1 cellular context compared by ENCODE assay signal in the genomic region with DNA sequence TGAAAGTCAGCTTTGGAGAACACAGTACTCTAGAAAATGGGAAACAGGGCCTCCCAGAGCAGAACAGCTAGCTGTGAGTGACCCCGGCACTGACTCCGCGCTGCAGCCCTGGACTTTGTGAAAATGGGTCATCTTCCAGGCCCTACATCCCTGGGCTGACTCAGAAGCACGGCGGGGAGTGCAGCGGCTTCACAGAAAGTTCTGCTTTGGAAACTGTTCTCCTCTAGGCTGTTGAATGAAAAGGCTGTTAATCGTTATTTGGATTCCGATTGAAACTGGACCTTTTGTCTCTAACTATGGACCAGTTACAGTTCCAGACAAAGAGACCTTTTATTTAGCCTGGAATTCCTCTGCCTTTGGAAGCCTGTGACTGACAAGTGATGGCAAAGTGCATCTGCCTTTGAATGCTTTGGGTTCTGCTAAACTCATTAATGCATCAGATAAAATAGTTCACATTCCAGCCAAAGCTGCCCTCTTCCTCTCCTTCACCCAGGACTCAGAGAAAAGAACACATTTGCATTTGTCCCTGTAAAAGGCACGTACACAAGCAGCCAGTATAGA.
TF ChIP-seq lines count a peak whose summit lies in the region.

No MANE protein-coding gene starts in this region.

TF ChIP-seq in HepG2, 621 proteins besides CTCF, POLR2A, EP300 and RAD21 (continued from another document and continues in another):
- TF ChIP-seq, protein P1, sequence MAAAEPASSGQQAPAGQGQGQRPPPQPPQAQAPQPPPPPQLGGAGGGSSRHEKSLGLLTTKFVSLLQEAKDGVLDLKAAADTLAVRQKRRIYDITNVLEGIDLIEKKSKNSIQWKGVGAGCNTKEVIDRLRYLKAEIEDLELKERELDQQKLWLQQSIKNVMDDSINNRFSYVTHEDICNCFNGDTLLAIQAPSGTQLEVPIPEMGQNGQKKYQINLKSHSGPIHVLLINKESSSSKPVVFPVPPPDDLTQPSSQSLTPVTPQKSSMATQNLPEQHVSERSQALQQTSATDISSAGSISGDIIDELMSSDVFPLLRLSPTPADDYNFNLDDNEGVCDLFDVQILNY (CRISPR knock-in tag; conservative IDR thresholded peaks at IDR 0.05) = no peak
- TF ChIP-seq STAT5B (CRISPR knock-in tag; IDR thresholded peaks at IDR 0.05) = no peak
- TF ChIP-seq, protein P2, sequence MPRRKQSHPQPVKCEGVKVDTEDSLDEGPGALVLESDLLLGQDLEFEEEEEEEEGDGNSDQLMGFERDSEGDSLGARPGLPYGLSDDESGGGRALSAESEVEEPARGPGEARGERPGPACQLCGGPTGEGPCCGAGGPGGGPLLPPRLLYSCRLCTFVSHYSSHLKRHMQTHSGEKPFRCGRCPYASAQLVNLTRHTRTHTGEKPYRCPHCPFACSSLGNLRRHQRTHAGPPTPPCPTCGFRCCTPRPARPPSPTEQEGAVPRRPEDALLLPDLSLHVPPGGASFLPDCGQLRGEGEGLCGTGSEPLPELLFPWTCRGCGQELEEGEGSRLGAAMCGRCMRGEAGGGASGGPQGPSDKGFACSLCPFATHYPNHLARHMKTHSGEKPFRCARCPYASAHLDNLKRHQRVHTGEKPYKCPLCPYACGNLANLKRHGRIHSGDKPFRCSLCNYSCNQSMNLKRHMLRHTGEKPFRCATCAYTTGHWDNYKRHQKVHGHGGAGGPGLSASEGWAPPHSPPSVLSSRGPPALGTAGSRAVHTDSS (CRISPR knock-in tag; conservative IDR thresholded peaks at IDR 0.05) = no peak
- TF ChIP-seq ZNF660 (CRISPR knock-in tag; IDR thresholded peaks at IDR 0.05; ENCODE audit: borderline replicate concordance, low read depth) = no peak
- TF ChIP-seq ZBTB3 (CRISPR knock-in tag; IDR thresholded peaks at IDR 0.05; ENCODE audit: borderline replicate concordance, low read depth) = no peak
- TF ChIP-seq ZMYM3 (CRISPR knock-in tag; IDR thresholded peaks at IDR 0.05) = peak; percentile 89
- TF ChIP-seq, protein P3, sequence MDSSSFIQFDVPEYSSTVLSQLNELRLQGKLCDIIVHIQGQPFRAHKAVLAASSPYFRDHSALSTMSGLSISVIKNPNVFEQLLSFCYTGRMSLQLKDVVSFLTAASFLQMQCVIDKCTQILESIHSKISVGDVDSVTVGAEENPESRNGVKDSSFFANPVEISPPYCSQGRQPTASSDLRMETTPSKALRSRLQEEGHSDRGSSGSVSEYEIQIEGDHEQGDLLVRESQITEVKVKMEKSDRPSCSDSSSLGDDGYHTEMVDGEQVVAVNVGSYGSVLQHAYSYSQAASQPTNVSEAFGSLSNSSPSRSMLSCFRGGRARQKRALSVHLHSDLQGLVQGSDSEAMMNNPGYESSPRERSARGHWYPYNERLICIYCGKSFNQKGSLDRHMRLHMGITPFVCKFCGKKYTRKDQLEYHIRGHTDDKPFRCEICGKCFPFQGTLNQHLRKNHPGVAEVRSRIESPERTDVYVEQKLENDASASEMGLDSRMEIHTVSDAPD (CRISPR knock-in tag; IDR thresholded peaks at IDR 0.05) = peak; percentile 40; the same call in 1 of the 2 replicates
- TF ChIP-seq KLF13 (CRISPR knock-in tag; IDR thresholded peaks at IDR 0.05) = no peak
- TF ChIP-seq SRSF1 (optimal IDR thresholded peaks at IDR 0.05; ENCODE audit: low read depth, low read length) = no peak
- TF ChIP-seq ZNF326 (CRISPR knock-in tag; IDR thresholded peaks at IDR 0.05; ENCODE audit: borderline replicate concordance) = no peak
- TF ChIP-seq, protein P4, sequence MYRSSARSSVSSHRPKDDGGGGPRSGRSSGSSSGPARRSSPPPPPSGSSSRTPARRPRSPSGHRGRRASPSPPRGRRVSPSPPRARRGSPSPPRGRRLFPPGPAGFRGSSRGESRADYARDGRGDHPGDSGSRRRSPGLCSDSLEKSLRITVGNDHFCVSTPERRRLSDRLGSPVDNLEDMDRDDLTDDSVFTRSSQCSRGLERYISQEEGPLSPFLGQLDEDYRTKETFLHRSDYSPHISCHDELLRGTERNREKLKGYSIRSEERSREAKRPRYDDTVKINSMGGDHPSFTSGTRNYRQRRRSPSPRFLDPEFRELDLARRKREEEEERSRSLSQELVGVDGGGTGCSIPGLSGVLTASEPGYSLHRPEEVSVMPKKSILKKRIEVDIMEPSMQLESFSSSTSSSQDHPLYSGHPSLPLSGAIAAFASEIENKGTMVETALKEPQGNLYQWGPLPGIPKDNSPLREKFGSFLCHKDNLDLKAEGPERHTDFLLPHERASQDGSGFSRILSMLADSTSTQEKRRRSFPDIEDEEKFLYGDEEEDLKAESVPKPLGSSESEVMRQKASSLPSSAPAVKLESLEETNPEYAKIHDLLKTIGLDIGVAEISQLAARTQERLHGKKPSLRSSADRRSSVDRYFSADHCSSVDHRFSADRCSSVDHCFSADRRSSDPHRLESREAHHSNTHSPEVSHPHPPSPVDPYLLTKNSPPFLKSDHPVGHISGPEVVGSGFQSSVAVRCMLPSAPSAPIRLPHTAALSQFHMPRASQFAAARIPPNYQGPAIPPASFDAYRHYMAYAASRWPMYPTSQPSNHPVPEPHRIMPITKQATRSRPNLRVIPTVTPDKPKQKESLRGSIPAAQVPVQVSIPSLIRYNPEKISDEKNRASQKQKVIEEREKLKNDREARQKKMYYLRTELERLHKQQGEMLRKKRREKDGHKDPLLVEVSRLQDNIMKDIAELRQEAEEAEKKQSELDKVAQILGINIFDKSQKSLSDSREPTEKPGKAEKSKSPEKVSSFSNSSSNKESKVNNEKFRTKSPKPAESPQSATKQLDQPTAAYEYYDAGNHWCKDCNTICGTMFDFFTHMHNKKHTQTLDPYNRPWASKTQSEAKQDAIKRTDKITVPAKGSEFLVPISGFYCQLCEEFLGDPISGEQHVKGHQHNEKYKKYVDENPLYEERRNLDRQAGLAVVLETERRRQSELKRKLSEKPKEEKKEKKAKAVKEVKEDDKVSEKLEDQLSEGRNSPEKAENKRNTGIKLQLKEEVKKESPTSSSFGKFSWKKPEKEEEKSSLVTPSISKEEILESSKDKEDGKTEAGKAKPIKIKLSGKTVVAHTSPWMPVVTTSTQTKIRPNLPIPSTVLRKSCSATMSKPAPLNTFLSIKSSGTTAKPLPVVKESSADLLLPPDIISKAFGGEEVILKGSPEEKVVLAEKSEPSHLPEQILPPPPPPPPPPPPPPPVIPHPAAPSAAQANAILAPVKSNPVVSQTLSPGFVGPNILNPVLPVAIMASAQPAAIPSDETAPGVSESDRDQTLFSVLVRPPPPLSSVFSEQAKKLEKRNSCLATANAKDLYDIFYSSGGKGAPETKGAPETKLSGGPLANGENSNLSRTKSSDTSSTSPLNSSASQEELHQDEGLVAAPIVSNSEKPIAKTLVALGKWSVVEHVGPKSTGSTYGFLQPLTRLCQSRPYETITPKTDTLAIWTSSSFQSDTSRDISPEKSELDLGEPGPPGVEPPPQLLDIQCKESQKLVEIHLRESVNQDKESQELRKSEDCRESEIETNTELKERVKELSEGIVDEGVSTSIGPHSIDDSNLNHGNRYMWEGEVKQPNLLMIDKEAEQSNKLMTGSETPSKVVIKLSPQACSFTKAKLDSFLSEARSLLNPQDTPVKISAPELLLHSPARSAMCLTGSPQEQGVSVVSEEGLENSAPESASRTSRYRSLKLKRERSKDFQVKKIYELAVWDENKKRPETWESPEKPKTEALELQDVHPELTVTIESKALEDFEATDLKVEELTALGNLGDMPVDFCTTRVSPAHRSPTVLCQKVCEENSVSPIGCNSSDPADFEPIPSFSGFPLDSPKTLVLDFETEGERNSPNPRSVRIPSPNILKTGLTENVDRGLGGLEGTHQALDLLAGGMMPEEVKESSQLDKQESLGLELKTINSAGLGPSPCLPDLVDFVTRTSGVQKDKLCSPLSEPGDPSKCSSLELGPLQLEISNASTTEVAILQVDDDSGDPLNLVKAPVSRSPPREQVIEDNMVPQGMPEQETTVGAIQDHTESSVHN (CRISPR knock-in tag; IDR thresholded peaks at IDR 0.05) = no peak
- TF ChIP-seq, protein P5, sequence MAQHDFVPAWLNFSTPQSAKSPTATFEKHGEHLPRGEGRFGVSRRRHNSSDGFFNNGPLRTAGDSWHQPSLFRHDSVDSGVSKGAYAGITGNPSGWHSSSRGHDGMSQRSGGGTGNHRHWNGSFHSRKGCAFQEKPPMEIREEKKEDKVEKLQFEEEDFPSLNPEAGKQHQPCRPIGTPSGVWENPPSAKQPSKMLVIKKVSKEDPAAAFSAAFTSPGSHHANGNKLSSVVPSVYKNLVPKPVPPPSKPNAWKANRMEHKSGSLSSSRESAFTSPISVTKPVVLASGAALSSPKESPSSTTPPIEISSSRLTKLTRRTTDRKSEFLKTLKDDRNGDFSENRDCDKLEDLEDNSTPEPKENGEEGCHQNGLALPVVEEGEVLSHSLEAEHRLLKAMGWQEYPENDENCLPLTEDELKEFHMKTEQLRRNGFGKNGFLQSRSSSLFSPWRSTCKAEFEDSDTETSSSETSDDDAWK (CRISPR knock-in tag; IDR thresholded peaks at IDR 0.05) = no peak
- peak; percentile 20; the same call in 1 of the 2 replicates for TF ChIP-seq CBX5 (CRISPR knock-in tag; IDR thresholded peaks at IDR 0.05; ENCODE audit: borderline replicate concordance)
- peak; percentile 37; the same call in 1 of the 2 replicates for TF ChIP-seq ELF3 (CRISPR knock-in tag; IDR thresholded peaks at IDR 0.05)
- TF ChIP-seq TBP (CRISPR knock-in tag; IDR thresholded peaks at IDR 0.05) = no peak
- TF ChIP-seq, protein P6, sequence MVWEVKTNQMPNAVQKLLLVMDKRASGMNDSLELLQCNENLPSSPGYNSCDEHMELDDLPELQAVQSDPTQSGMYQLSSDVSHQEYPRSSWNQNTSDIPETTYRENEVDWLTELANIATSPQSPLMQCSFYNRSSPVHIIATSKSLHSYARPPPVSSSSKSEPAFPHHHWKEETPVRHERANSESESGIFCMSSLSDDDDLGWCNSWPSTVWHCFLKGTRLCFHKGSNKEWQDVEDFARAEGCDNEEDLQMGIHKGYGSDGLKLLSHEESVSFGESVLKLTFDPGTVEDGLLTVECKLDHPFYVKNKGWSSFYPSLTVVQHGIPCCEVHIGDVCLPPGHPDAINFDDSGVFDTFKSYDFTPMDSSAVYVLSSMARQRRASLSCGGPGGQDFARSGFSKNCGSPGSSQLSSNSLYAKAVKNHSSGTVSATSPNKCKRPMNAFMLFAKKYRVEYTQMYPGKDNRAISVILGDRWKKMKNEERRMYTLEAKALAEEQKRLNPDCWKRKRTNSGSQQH (CRISPR knock-in tag; IDR thresholded peaks at IDR 0.05; ENCODE audit: low read depth) = no peak
- TF ChIP-seq KDM3A (CRISPR knock-in tag; IDR thresholded peaks at IDR 0.05; ENCODE audit: low read depth) = peak; percentile 56; the same call in 1 of the 2 replicates
- TF ChIP-seq JUNB (CRISPR knock-in tag; IDR thresholded peaks at IDR 0.05; ENCODE audit: borderline replicate concordance) = no peak
- TF ChIP-seq, protein P7, sequence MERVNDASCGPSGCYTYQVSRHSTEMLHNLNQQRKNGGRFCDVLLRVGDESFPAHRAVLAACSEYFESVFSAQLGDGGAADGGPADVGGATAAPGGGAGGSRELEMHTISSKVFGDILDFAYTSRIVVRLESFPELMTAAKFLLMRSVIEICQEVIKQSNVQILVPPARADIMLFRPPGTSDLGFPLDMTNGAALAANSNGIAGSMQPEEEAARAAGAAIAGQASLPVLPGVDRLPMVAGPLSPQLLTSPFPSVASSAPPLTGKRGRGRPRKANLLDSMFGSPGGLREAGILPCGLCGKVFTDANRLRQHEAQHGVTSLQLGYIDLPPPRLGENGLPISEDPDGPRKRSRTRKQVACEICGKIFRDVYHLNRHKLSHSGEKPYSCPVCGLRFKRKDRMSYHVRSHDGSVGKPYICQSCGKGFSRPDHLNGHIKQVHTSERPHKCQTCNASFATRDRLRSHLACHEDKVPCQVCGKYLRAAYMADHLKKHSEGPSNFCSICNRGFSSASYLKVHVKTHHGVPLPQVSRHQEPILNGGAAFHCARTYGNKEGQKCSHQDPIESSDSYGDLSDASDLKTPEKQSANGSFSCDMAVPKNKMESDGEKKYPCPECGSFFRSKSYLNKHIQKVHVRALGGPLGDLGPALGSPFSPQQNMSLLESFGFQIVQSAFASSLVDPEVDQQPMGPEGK (CRISPR knock-in tag; IDR thresholded peaks at IDR 0.05) = no peak
- TF ChIP-seq MLLT10 (CRISPR knock-in tag; IDR thresholded peaks at IDR 0.05) = no peak
- no peak for TF ChIP-seq SRSF4 (IDR thresholded peaks at IDR 0.05; ENCODE audit: low read depth, low read length, poor library complexity, severe bottlenecking)
- no peak for TF ChIP-seq IRX3 (CRISPR knock-in tag; IDR thresholded peaks at IDR 0.05; ENCODE audit: borderline replicate concordance, low read depth)
- no peak for TF ChIP-seq SALL2 (CRISPR knock-in tag; IDR thresholded peaks at IDR 0.05)
- no peak for TF ChIP-seq PLRG1 (conservative IDR thresholded peaks at IDR 0.05)
- no peak for TF ChIP-seq HES4 (CRISPR knock-in tag; IDR thresholded peaks at IDR 0.05; ENCODE audit: borderline replicate concordance)
- no peak for TF ChIP-seq NFIC (IDR thresholded peaks at IDR 0.05; ENCODE audit: low read length)
- TF ChIP-seq RARA (CRISPR knock-in tag; IDR thresholded peaks at IDR 0.05) = peak; percentile 40
- TF ChIP-seq, protein P8, sequence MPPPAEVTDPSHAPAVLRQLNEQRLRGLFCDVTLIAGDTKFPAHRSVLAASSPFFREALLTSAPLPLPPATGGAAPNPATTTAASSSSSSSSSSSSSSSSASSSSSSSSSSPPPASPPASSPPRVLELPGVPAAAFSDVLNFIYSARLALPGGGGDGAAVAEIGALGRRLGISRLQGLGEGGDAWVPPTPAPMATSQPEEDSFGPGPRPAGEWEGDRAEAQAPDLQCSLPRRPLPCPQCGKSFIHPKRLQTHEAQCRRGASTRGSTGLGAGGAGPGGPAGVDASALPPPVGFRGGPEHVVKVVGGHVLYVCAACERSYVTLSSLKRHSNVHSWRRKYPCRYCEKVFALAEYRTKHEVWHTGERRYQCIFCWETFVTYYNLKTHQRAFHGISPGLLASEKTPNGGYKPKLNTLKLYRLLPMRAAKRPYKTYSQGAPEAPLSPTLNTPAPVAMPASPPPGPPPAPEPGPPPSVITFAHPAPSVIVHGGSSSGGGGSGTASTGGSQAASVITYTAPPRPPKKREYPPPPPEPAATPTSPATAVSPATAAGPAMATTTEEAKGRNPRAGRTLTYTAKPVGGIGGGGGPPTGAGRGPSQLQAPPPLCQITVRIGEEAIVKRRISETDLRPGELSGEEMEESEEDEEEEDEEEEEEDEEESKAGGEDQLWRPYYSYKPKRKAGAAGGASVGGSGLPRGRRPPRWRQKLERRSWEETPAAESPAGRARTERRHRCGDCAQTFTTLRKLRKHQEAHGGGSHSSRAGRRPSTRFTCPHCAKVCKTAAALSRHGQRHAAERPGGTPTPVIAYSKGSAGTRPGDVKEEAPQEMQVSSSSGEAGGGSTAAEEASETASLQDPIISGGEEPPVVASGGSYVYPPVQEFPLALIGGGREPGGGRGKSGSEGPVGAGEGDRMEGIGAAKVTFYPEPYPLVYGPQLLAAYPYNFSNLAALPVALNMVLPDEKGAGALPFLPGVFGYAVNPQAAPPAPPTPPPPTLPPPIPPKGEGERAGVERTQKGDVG (CRISPR knock-in tag; IDR thresholded peaks at IDR 0.05; ENCODE audit: borderline replicate concordance) = no peak
- TF ChIP-seq ZNF230 (CRISPR knock-in tag; IDR thresholded peaks at IDR 0.05) = no peak
- TF ChIP-seq, protein P9, sequence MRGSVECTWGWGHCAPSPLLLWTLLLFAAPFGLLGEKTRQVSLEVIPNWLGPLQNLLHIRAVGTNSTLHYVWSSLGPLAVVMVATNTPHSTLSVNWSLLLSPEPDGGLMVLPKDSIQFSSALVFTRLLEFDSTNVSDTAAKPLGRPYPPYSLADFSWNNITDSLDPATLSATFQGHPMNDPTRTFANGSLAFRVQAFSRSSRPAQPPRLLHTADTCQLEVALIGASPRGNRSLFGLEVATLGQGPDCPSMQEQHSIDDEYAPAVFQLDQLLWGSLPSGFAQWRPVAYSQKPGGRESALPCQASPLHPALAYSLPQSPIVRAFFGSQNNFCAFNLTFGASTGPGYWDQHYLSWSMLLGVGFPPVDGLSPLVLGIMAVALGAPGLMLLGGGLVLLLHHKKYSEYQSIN (CRISPR knock-in tag; IDR thresholded peaks at IDR 0.05; ENCODE audit: borderline replicate concordance) = no peak
- peak; percentile 34; the same call in 1 of the 2 replicates for TF ChIP-seq PHF8 (CRISPR knock-in tag; IDR thresholded peaks at IDR 0.05)
- peak; percentile 41; the same call in 1 of the 2 replicates for TF ChIP-seq NR2C2 (CRISPR knock-in tag; IDR thresholded peaks at IDR 0.05; ENCODE audit: borderline replicate concordance)
